Comparison of ENCODE assay signal across 17 cellular contexts in genomic region chr6:146470091-146470770, GRCh38.
DNase-seq lines count a peak whose midpoint lies in the region; TF ChIP-seq lines count a peak whose summit lies in the region.
"Had no signal": no experiment of that assay in that cellular context is flagged by ENCODE, and none has a peak within 500 bp of the region (broad histone marks: within the 10 kb centered on the region; RNA-seq: fewer than 3 reads in every experiment).

No MANE protein-coding gene starts in this region.

- H3K36me3 Mint-ChIP-seq in MCF 10A (ENCODE audit: insufficient read depth, unreplicated experiment) (no peaks in the 10 kb centered on the region), progenitor cell of endocrine pancreas (ENCODE audit: insufficient read depth) (no peaks in the 10 kb centered on the region)
- H3K36me3 Mint-ChIP-seq: IgD-negative memory B cell had no signal

- H3K4me3 Mint-ChIP-seq in MCF 10A (ENCODE audit: unreplicated experiment) (no peak overlapping the region), progenitor cell of endocrine pancreas (ENCODE audit: low read depth) (no peak overlapping the region)
- H3K4me3 Mint-ChIP-seq: CD4-positive, alpha-beta T cell; IgD-negative memory B cell had no signal

- H3K27ac Mint-ChIP-seq in MCF 10A (ENCODE audit: low read depth, unreplicated experiment), result no peak overlapping the region
- H3K27ac Mint-ChIP-seq in progenitor cell of endocrine pancreas, result no peak overlapping the region
- H3K27ac Mint-ChIP-seq: CD4-positive, alpha-beta T cell; IgD-negative memory B cell had no signal

- POLR2A ChIA-PET in MCF 10A (lab: Yijun Ruan, JAX), result no interaction called here

- CTCF ChIA-PET in MCF 10A (lab: Yijun Ruan, JAX) (interaction anchor here (0.6 kb wide), 1 partner anchor 9 kb away, joined by 5 read pairs; no protein-coding TSS in a partner anchor), mammary epithelial cell (lab: Charles Lee; ENCODE audit: low non-redundant PET) (no interaction called here)

- dilution Hi-C loops in mammary epithelial cell (cut with HindIII; ENCODE audit: low sequenced_read_pairs), result no loop called here

- no peak overlapping the region for H3K9ac ChIP-seq in mammary epithelial cell (ENCODE audit: insufficient read depth, low read length)

- H3K79me2 ChIP-seq in mammary epithelial cell (ENCODE audit: insufficient read depth, low read length), result no peaks in the 10 kb centered on the region

- DNase-seq in MCF 10A (ENCODE audit: unreplicated experiment) (peak; percentile 8), mammary epithelial cell (no peak), RKO (ENCODE audit: low spot score) (peak; percentile 26), epithelial cell of esophagus (ENCODE audit: low read depth) (peak; percentile 37), renal cortical epithelial cell (ENCODE audit: low read depth) (peak; percentile 1), GM13976 (ENCODE audit: low spot score) (no peak), progenitor cell of endocrine pancreas (ENCODE audit: low spot score, unreplicated experiment) (no peak)
- DNase-seq in stimulated activated naive CD4-positive, alpha-beta T cell treated with Interleukin-2 at 50 U/mL for 16 hours (lab: John Stamatoyannopoulos, UW), result no peak
- DNase-seq: AML-193; Caco-2; CD4-positive, alpha-beta T cell had no signal

- H3K4me3 ChIP-seq in mammary epithelial cell (replicated peaks in 1 of 3; ENCODE audit: insufficient read depth in 1 of 3, low read depth in 2 of 3, low read length in 3 of 3) (no peak overlapping the region), epithelial cell of esophagus (ENCODE audit: low read length) (no peak overlapping the region)
- H3K4me3 ChIP-seq: A549, HAP-1 had no signal

- intact Hi-C loops in MCF 10A (cut with micrococcal nuclease), result no loop called here
- intact Hi-C loops in mammary epithelial cell (cut with micrococcal nuclease), result no loop called here

- no peak overlapping the region for H3K27ac ChIP-seq in mammary epithelial cell (ENCODE audit: insufficient read depth, low read depth, low read length)
- H3K27ac ChIP-seq: 22Rv1, A549, C4-2B, HL-60 had no signal

- no peaks in the 10 kb centered on the region for H3K27me3 ChIP-seq in mammary epithelial cell (ENCODE audit: insufficient read depth, low read length)

- H4K20me1 ChIP-seq in mammary epithelial cell (ENCODE audit: insufficient read depth, low read length), result no peaks in the 10 kb centered on the region

- WGBS in mammary epithelial cell (ENCODE audit: low coverage, missing lambda C conversion rate), result 77% methylated on average over 3 of the region's 3 CpGs

- TF ChIP-seq CTCF in MCF 10A (IDR thresholded peaks at IDR 0.05; ENCODE audit: unreplicated experiment) (no peak), mammary epithelial cell (conservative IDR thresholded peaks at IDR 0.05 in 1 of 2, IDR thresholded peaks at IDR 0.05 in 1 of 2; ENCODE audit: extremely low read depth in 1 of 2, insufficient read depth in 1 of 2, low read depth in 1 of 2, low read length in 2 of 2) (no peak), epithelial cell of esophagus (IDR thresholded peaks at IDR 0.05; ENCODE audit: insufficient read depth, low read depth, low read length, missing control alignments) (no peak), GM13976 (IDR thresholded peaks at IDR 0.05; ENCODE audit: borderline replicate concordance, control extremely low read depth, extremely low read depth, insufficient read depth, missing control alignments) (no peak), progenitor cell of endocrine pancreas (IDR thresholded peaks at IDR 0.05; ENCODE audit: unreplicated experiment) (no peak)

- no peak overlapping the region for H2AFZ ChIP-seq in mammary epithelial cell (ENCODE audit: low read depth, low read length)

- no peaks in the 10 kb centered on the region for H3K4me1 ChIP-seq in mammary epithelial cell (ENCODE audit: insufficient read depth, low read length)
- H3K4me1 ChIP-seq: A549, Caco-2, HAP-1 had no signal

- H3K4me1 Mint-ChIP-seq in MCF 10A (ENCODE audit: insufficient read depth, unreplicated experiment) (no peaks in the 10 kb centered on the region), progenitor cell of endocrine pancreas (ENCODE audit: low read depth) (no peaks in the 10 kb centered on the region)
- H3K4me1 Mint-ChIP-seq: IgD-negative memory B cell had no signal

- no peaks in the 10 kb centered on the region for H3K9me3 Mint-ChIP-seq in MCF 10A (ENCODE audit: unreplicated experiment)
- H3K9me3 Mint-ChIP-seq in progenitor cell of endocrine pancreas (ENCODE audit: low read depth), result no peaks in the 10 kb centered on the region
- H3K9me3 Mint-ChIP-seq: CD4-positive, alpha-beta T cell; IgD-negative memory B cell had no signal

- no peaks in the 10 kb centered on the region for H3K9me3 ChIP-seq in mammary epithelial cell (replicated peaks; ENCODE audit: insufficient read depth, low read length)
- H3K9me3 ChIP-seq: A549, Caco-2, HAP-1 had no signal

- H3K4me2 ChIP-seq in mammary epithelial cell (ENCODE audit: insufficient read depth, low read depth, low read length), result no peak overlapping the region
- H3K4me2 ChIP-seq: A549 had no signal

- no peaks in the 10 kb centered on the region for H3K36me3 ChIP-seq in mammary epithelial cell (ENCODE audit: insufficient read depth, low read length)
- H3K36me3 ChIP-seq: HAP-1 had no signal

- BruUV-seq in MCF 10A (replicated peaks; lab: Mats Ljungman, UMichigan), result no TSS peak
- BruUV-seq in mammary epithelial cell (replicated peaks; lab: Mats Ljungman, UMichigan), result no TSS peak

- in situ Hi-C loops in mammary epithelial cell (cut with MboI; ENCODE audit: low sequenced_read_pairs in 2 of 2) (no loop called here), GM13976 (cut with MboI; ENCODE audit: low sequenced_read_pairs, unreplicated experiment) (no loop called here)

- H3K27me3 Mint-ChIP-seq in MCF 10A (ENCODE audit: insufficient read depth, unreplicated experiment), result peaks cover 10% of the 10 kb centered on the region
- no peaks in the 10 kb centered on the region for H3K27me3 Mint-ChIP-seq in progenitor cell of endocrine pancreas
- H3K27me3 Mint-ChIP-seq: IgD-negative memory B cell had no signal

Comparison
In these comparisons a context has a peak if more than half of its experiments do, and no peak if none do; other contexts are left out.
1. DNase-seq: peak in MCF 10A (single experiment), RKO (single experiment), epithelial cell of esophagus (single experiment) and renal cortical epithelial cell (single experiment); none in mammary epithelial cell (single experiment), GM13976 (single experiment), stimulated activated naive CD4-positive, alpha-beta T cell treated with Interleukin-2 at 50 U/mL for 16 hours (single experiment) and progenitor cell of endocrine pancreas (single experiment).